ENCODE assay signal across 8 cellular contexts in genomic region chr3:172550347-172550943, GRCh38. TPM values are rescaled to one million over a fixed set of nuclear protein-coding genes. Genes with fewer than 3 reads are reported as not detected.
DNase-seq lines count a peak whose midpoint lies in the region; ATAC-seq and TF ChIP-seq lines count a peak whose summit lies in the region.

No MANE protein-coding gene starts in this region.

- H3K27me3 Mint-ChIP-seq in activated T-helper 17 cell treated with anti-CD3 and anti-CD28 coated beads, Interleukin-2, amount 50 U/mL, for 72 hours = no peaks in the 10 kb centered on the region

- H3K4me3 ChIP-seq in sigmoid colon (no peak overlapping the region), aorta (ENCODE audit: low read length in 2 of 2) (no peak overlapping the region)

- TF ChIP-seq EP300 in sigmoid colon (IDR thresholded peaks at IDR 0.05) = no peak

- H3K27me3 ChIP-seq in sigmoid colon (no peaks in the 10 kb centered on the region), aorta (ENCODE audit: control insufficient read depth in 1 of 2, insufficient read depth in 2 of 2, low read length in 1 of 2) (no peaks in the 10 kb centered on the region)

- H3K4me3 Mint-ChIP-seq in activated T-helper 17 cell treated with anti-CD3 and anti-CD28 coated beads, Interleukin-2, amount 50 U/mL, for 72 hours = peak overlapping the region; percentile 35

- H3K36me3 ChIP-seq in sigmoid colon = no peaks in the 10 kb centered on the region
- H3K36me3 ChIP-seq in aorta (ENCODE audit: control insufficient read depth in 1 of 2, insufficient read depth in 2 of 2, low read length in 1 of 2) = no peaks in the 10 kb centered on the region

- H3K4me1 ChIP-seq in sigmoid colon = peaks cover 0 to 12% (median 0%) of the 10 kb centered on the region in 4 donors
- no peaks in the 10 kb centered on the region for H3K4me1 ChIP-seq in aorta (ENCODE audit: control insufficient read depth in 1 of 2, insufficient read depth in 2 of 2, low read length in 2 of 2)

- H3K9me3 ChIP-seq in sigmoid colon = no peaks in the 10 kb centered on the region
- no peaks in the 10 kb centered on the region for H3K9me3 ChIP-seq in aorta (ENCODE audit: control insufficient read depth, low read length)

- peak overlapping the region; percentile 25 for H3K27ac Mint-ChIP-seq in activated T-helper 17 cell treated with anti-CD3 and anti-CD28 coated beads, Interleukin-2, amount 50 U/mL, for 72 hours

- intact Hi-C loops in sigmoid colon (cut with DNase I) = no loop called here
- intact Hi-C loops in aorta (cut with DNase I) = no loop called here

- H3K4me1 Mint-ChIP-seq in activated T-helper 17 cell treated with anti-CD3 and anti-CD28 coated beads, Interleukin-2, amount 50 U/mL, for 72 hours = peaks cover 16% of the 10 kb centered on the region

- 78 to 84% methylated on average over 6 of the region's 6 CpGs for WGBS in sigmoid colon, 2 donors
- 88 to 90% methylated on average over 6 of the region's 6 CpGs for WGBS in aorta, 2 donors

- H3K27ac ChIP-seq in sigmoid colon (no peak overlapping the region), aorta (ENCODE audit: low read depth in 1 of 2, low read length in 2 of 2) (no peak overlapping the region)

- no peak for TF ChIP-seq POLR2A in sigmoid colon (IDR thresholded peaks at IDR 0.05)

- peak; percentile 58 for ATAC-seq in GM21423 (IDR thresholded peaks at IDR 0.05; ENCODE audit: unreplicated experiment)
- ATAC-seq in activated T-helper 17 cell treated with anti-CD3 and anti-CD28 coated beads, Interleukin-2, amount 50 U/mL, for 72 hours (replicated peaks) = peak; percentile 100
- ATAC-seq in HG03196 (IDR thresholded peaks at IDR 0.05; ENCODE audit: unreplicated experiment) = no peak
- ATAC-seq in aorta (ENCODE audit: low FRiP score) = no peak

- no peaks in the 10 kb centered on the region for H3K9me3 Mint-ChIP-seq in activated T-helper 17 cell treated with anti-CD3 and anti-CD28 coated beads, Interleukin-2, amount 50 U/mL, for 72 hours

- DNase-seq in NCI-H226 = peak; percentile 94
- peak; percentile 90 for DNase-seq in myocyte (ENCODE audit: low read depth)
- DNase-seq in putamen (ENCODE audit: low spot score) = no peak
- no peak for DNase-seq in sigmoid colon
- DNase-seq in aorta = no peak

- no peak for TF ChIP-seq CTCF in sigmoid colon (IDR thresholded peaks at IDR 0.05)

- no peaks in the 10 kb centered on the region for H3K36me3 Mint-ChIP-seq in activated T-helper 17 cell treated with anti-CD3 and anti-CD28 coated beads, Interleukin-2, amount 50 U/mL, for 72 hours (ENCODE audit: low read depth)

RNA-seq across cellular contexts. Expression of gene TNFSF10, which starts 27.2 kb away (rescaled TPM):
- 10 to 100 TPM; 33.6 to 36.1 TPM for total RNA-seq in activated T-helper 17 cell treated with anti-CD3 and anti-CD28 coated beads, Interleukin-2, amount 50 U/mL, for 72 hours
- total RNA-seq in myocyte (not detected in 2 replicates), sigmoid colon (10 to 100 TPM; 17.9 to 36.4 (median 29.9) TPM), aorta (10 to 100 TPM; 16.5 to 53.3 TPM)
- not detected for polyA plus RNA-seq in myocyte (2012)
- polyA plus RNA-seq in sigmoid colon (10 to 100 TPM; 37.8 to 76.8 (median 51.1) TPM), aorta (1 to 10 TPM; 2.7 to 8.0 TPM)

Comparison
In these comparisons a context has a peak if more than half of its experiments do, and no peak if none do; other contexts are left out.
1. ATAC-seq: peak in GM21423 (single experiment) and activated T-helper 17 cell treated with anti-CD3 and anti-CD28 coated beads, Interleukin-2, amount 50 U/mL, for 72 hours (single experiment); none in HG03196 (single experiment) and aorta (single experiment).
2. DNase-seq: peak in NCI-H226 (single experiment) and myocyte (single experiment); none in putamen (single experiment), sigmoid colon (single experiment) and aorta (0 of 2).
3. RNA of gene TNFSF10, which starts 27.2 kb away (total RNA-seq): 16.5 to 53.3 TPM in aorta, 33.6 to 36.1 TPM in activated T-helper 17 cell treated with anti-CD3 and anti-CD28 coated beads, Interleukin-2, amount 50 U/mL, for 72 hours and 17.9 to 36.4 TPM in sigmoid colon; not detected in myocyte; every median in the first group is over 10 times any median in the second.